In genomic region chr16:1942810-1943726, GRCh38 we compare ENCODE assay signal across 8 cellular contexts. TPM values are rescaled to one million over a fixed set of nuclear protein-coding genes. Genes with fewer than 3 reads are reported as not detected.
DNase-seq lines count a peak whose midpoint lies in the region; ATAC-seq and TF ChIP-seq lines count a peak whose summit lies in the region.

Gene MSRB1 (minus strand): TSS chr16:1943199. CDS start chr16:1943156, 43 bp downstream.

- TF ChIP-seq POLR2A in vagina (IDR thresholded peaks at IDR 0.05) = peak in 1 of 2 donors; percentile 65

- DNase-seq in NCI-H187 treated with DMSO at 0.1 percent for 48 hours (lab: John Stamatoyannopoulos, UW) = peak; percentile 99
- DNase-seq in anterior cingulate cortex (lab: John Stamatoyannopoulos, UW) = peak; percentile 60 to 100 (median 98)
- peak; percentile 100 for DNase-seq in left ventricle myocardium superior
- DNase-seq in putamen (ENCODE audit: low spot score) = peak; percentile 99
- DNase-seq in vagina (ENCODE audit: extremely low spot score in 2 of 2) = peak in 1 of 2 donors; percentile 98

- peak within 1 kb of the TSS; percentile 77 to 97 for H3K4me3 ChIP-seq in vagina

- no peaks in the 10 kb centered on the region for H3K27me3 ChIP-seq in vagina

- peaks cover 21% of the 10 kb centered on the region for H3K4me1 ChIP-seq in vagina

- H3K36me3 ChIP-seq in vagina = peaks cover 0 to 27% of the 10 kb centered on the region in 2 donors

- ATAC-seq in GM18498 (IDR thresholded peaks at IDR 0.05; ENCODE audit: unreplicated experiment) = peak; percentile 94
- peak; percentile 85 for ATAC-seq in HG02943 (IDR thresholded peaks at IDR 0.05; ENCODE audit: low read depth, unreplicated experiment)
- ATAC-seq in left ventricle myocardium superior = peak; percentile 91

- intact Hi-C loops in T-helper 2 cell treated with Interferon-gamma antibody and Interleukin-4, amounts not matched to agents 100 ng/mL and 5 ng/mL, for 36 hours (cut with micrococcal nuclease) = loop anchor here (1.0 to 2.0 kb wide), 2 partner anchors 16 to 22 kb away; partner anchors contain the start of genes NDUFB10 and RPS2
- intact Hi-C loops in left ventricle myocardium superior (cut with micrococcal nuclease) (no loop called here), vagina (cut with DNase I) (no loop called here)

- TF ChIP-seq CTCF in vagina (IDR thresholded peaks at IDR 0.05) = no peak

- no peaks in the 10 kb centered on the region for H3K9me3 ChIP-seq in vagina

- H3K27ac ChIP-seq in vagina = peak within 1 kb of the TSS; percentile 82

RNA-seq across cellular contexts. Expression of gene MSRB1, which starts in this region (rescaled TPM):
- total RNA-seq in T-helper 2 cell treated with Interferon-gamma antibody and Interleukin-4, amounts not matched to agents 100 ng/mL and 5 ng/mL, for 36 hours = 14.0 and 14.1 TPM in 2 replicates
- total RNA-seq in left ventricle myocardium superior = 25.9 TPM
- total RNA-seq in vagina = 53.0 TPM
